ENCODE assay signal across 18 cellular contexts in the genomic region with DNA sequence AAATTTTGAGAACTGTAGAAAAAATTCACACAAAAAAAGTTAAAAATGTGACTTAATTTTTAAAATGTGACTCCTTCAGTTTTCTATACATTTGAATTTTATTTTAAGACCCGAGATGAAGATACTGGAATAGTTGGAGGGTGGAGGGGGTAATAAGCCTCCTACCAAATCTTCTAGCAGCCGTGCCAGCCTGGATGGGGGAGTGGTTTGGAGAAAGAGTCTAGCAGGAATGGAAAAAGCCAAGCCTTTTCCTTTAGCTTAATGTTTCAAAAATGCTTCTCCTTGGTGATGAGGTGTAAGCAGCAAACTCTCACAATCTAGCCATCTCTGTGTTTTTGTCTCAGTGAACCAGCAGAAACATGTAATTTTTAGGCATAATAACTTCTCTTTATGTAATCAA.
"Had no signal": no experiment of that assay in that cellular context is flagged by ENCODE, and none has a peak within 500 bp of the region (broad histone marks: within the 10 kb centered on the region; RNA-seq: fewer than 3 reads in every experiment).

No MANE protein-coding gene starts in this region.

- H3K36me3 Mint-ChIP-seq: neural progenitor cell had no signal

- H3K4me3 Mint-ChIP-seq: activated T-cell treated with anti-CD3 and anti-CD28 coated beads, Interleukin-2, amount 50 U/mL, for 4 hours; neural progenitor cell had no signal

- H3K4me3 ChIP-seq: body of pancreas, gastroesophageal sphincter, left ventricle myocardium inferior, neural progenitor cell, pancreas, tibial artery, vagina had no signal

- H3K27ac ChIP-seq: body of pancreas, epithelial cell of prostate, left ventricle myocardium inferior, neural progenitor cell, pancreas, tibial artery, vagina had no signal

- H3K4me1 Mint-ChIP-seq: neural progenitor cell had no signal

- DNase-seq: activated CD4-positive, CD25-positive, alpha-beta regulatory T cell treated with anti-CD3 and anti-CD28 coated beads, Interleukin-2, amount 50 U/mL, for 72 hours; activated gamma-delta T cell treated with Interleukin-2 at 50 U/mL for 16 hours; activated T-cell treated with anti-CD3 and anti-CD28 coated beads, Interleukin-2, amount 50 U/mL, for 4 hours; body of pancreas; central memory CD4-positive, alpha-beta T cell; cortex of kidney; effector memory CD4-positive, alpha-beta T cell; kidney; left ventricle myocardium inferior; mesenchymal stem cell; pancreas; retina; stimulated activated CD4-positive, alpha-beta T cell treated with anti-CD3 and anti-CD28 coated beads, Interleukin-4, amount 100 ng/mL, for 4 hours; tibial artery had no signal

- H3K36me3 ChIP-seq: neural progenitor cell had no signal

- H3K27me3 ChIP-seq: body of pancreas, gastroesophageal sphincter, neural progenitor cell, pancreas, tibial artery, vagina had no signal

- H3K4me1 ChIP-seq: body of pancreas, left ventricle myocardium inferior, neural progenitor cell, pancreas, tibial artery, vagina had no signal

- ATAC-seq: activated T-cell treated with anti-CD3 and anti-CD28 coated beads, Interleukin-2, amount 50 U/mL, for 4 hours; body of pancreas; gastroesophageal sphincter; pancreas had no signal

- H3K9me3 Mint-ChIP-seq: activated T-cell treated with anti-CD3 and anti-CD28 coated beads, Interleukin-2, amount 50 U/mL, for 4 hours; neural progenitor cell had no signal

- H3K27ac Mint-ChIP-seq: neural progenitor cell had no signal

- H3K9me3 ChIP-seq: body of pancreas, gastroesophageal sphincter, left ventricle myocardium inferior, pancreas, tibial artery, vagina had no signal
